Comparison of ENCODE assay signal across 19 cellular contexts in the genomic region with DNA sequence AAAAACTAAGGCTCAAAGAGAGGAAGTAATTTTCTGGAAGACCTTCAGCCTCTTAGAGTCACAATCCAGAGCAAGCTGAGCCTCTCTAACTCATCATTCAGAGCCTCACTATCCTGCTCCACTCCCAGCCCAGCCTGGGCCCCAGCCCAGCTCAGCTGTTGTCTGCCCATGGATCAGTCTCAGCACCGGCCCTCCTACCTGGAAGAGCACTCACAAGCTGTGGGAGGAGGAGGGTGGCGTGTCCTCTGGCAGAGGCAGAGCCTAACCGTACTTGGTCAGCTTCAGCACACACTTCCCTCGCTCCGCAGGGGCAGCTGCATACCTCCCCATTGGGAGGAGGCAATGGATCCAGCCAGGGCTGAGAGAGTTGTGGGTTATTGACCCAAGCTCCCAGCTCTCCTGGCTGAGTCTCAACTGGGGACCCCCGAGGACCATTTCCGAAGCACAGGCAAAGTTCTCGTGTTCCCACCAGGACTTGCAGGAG.
A peak's percentile ranks its signal among the peaks of the same experiment; 100 is the strongest.
DNase-seq lines count a peak whose midpoint lies in the region; ATAC-seq and TF ChIP-seq lines count a peak whose summit lies in the region.
"Had no signal": no experiment of that assay in that cellular context is flagged by ENCODE, and none has a peak within 500 bp of the region (broad histone marks: within the 10 kb centered on the region; RNA-seq: fewer than 3 reads in every experiment).

No MANE protein-coding gene starts in this region.

- H3K27me3 Mint-ChIP-seq in glutamatergic neuron (ENCODE audit: unreplicated experiment) (peaks cover 6% of the 10 kb centered on the region), osteocyte (ENCODE audit: unreplicated experiment) (no peaks in the 10 kb centered on the region)

- no peaks in the 10 kb centered on the region for H3K36me3 ChIP-seq in trophoblast cell (ENCODE audit: control insufficient read depth in 1 of 2, insufficient read depth in 2 of 2, low read length in 2 of 2)
- H3K36me3 ChIP-seq: BLaER1 had no signal

- no peak overlapping the region for H3K9ac ChIP-seq in trophoblast cell (ENCODE audit: low read length)
- H3K9ac ChIP-seq: BLaER1 had no signal

- H3K36me3 Mint-ChIP-seq in glutamatergic neuron (ENCODE audit: unreplicated experiment) (no peaks in the 10 kb centered on the region), osteocyte (ENCODE audit: unreplicated experiment) (no peaks in the 10 kb centered on the region)
- H3K36me3 Mint-ChIP-seq: CD8-positive, alpha-beta memory T cell had no signal

- ATAC-seq in HG03565 (IDR thresholded peaks at IDR 0.05; ENCODE audit: unreplicated experiment) (no peak), HG03439 (IDR thresholded peaks at IDR 0.05; ENCODE audit: unreplicated experiment) (no peak), Right ventricle myocardium inferior (no peak)
- ATAC-seq: HCT116 had no signal

- no peak overlapping the region for H3K23ac ChIP-seq in trophoblast cell (ENCODE audit: low read length)

- H3K27me3 ChIP-seq in trophoblast cell (ENCODE audit: insufficient read depth, low read length), result no peaks in the 10 kb centered on the region
- H3K27me3 ChIP-seq: BLaER1 had no signal

- no peak overlapping the region for H3K4me3 ChIP-seq in trophoblast cell (ENCODE audit: low read depth, low read length)
- H3K4me3 ChIP-seq: BLaER1 had no signal

- H3K18ac ChIP-seq in trophoblast cell (ENCODE audit: low read length), result no peak overlapping the region

- no peaks in the 10 kb centered on the region for H3K79me2 ChIP-seq in trophoblast cell (ENCODE audit: control insufficient read depth, insufficient read depth, low read length, poor library complexity)

- no peaks in the 10 kb centered on the region for H3K4me1 ChIP-seq in trophoblast cell (ENCODE audit: control insufficient read depth in 1 of 2, insufficient read depth in 2 of 2, low read length in 2 of 2)
- H3K4me1 ChIP-seq: BLaER1 had no signal

- no peak overlapping the region for H3K4me2 ChIP-seq in trophoblast cell (ENCODE audit: low read length)
- H3K4me2 ChIP-seq: BLaER1 had no signal

- H4K8ac ChIP-seq in trophoblast cell (ENCODE audit: low read depth, low read length), result no peak overlapping the region

- H3K4ac ChIP-seq in trophoblast cell (ENCODE audit: low read depth, low read length), result no peak overlapping the region

- DNase-seq in DMS 273 (lab: John Stamatoyannopoulos, UW; ENCODE audit: unreplicated experiment) (peak; percentile 47), DMS 273 treated with DMSO at 0.1 percent for 48 hours (lab: John Stamatoyannopoulos, UW) (no peak), glutamatergic neuron (peak; percentile 53), osteocyte (ENCODE audit: extremely low spot score, unreplicated experiment) (peak; percentile 75), trophoblast cell (no peak), Right ventricle myocardium inferior (ENCODE audit: missing footprints) (no peak)
- DNase-seq: CD4-positive, alpha-beta T cell; CD8-positive, alpha-beta memory T cell; DMS153; DND-41; GOT3; H7 had no signal

- no peak overlapping the region for H2BK5ac ChIP-seq in trophoblast cell (ENCODE audit: low read depth, low read length, poor library complexity)

- intact Hi-C loops in Right ventricle myocardium inferior (cut with DNase I), result no loop called here

- no peak overlapping the region for H3K27ac ChIP-seq in trophoblast cell (ENCODE audit: low read depth, low read length)
- H3K27ac ChIP-seq: 22Rv1, BLaER1, C4-2B had no signal

- H3K27ac Mint-ChIP-seq in glutamatergic neuron (ENCODE audit: unreplicated experiment) (no peak overlapping the region), osteocyte (ENCODE audit: unreplicated experiment) (no peak overlapping the region)
- H3K27ac Mint-ChIP-seq: B cell; CD4-positive, alpha-beta T cell; CD8-positive, alpha-beta memory T cell had no signal

- H3K4me3 Mint-ChIP-seq in glutamatergic neuron (ENCODE audit: unreplicated experiment) (no peak overlapping the region), osteocyte (ENCODE audit: unreplicated experiment) (no peak overlapping the region)
- H3K4me3 Mint-ChIP-seq: B cell; CD4-positive, alpha-beta T cell; CD8-positive, alpha-beta memory T cell had no signal

- H4K12ac ChIP-seq in trophoblast cell (ENCODE audit: low read depth, low read length), result no peak overlapping the region

- H2AFZ ChIP-seq in trophoblast cell (ENCODE audit: insufficient read depth, low read length, poor library complexity), result no peak overlapping the region

- H2AK5ac ChIP-seq in trophoblast cell (ENCODE audit: low read length), result no peak overlapping the region

- no peak overlapping the region for H2BK12ac ChIP-seq in trophoblast cell (ENCODE audit: low read length)

- H2BK120ac ChIP-seq in trophoblast cell (ENCODE audit: insufficient read depth, low read length, poor library complexity), result no peak overlapping the region

- H4K91ac ChIP-seq in trophoblast cell (ENCODE audit: low read depth, low read length), result no peak overlapping the region

- WGBS in trophoblast cell (ENCODE audit: extremely low coverage, insufficient coverage, insufficient read length), result no CpG with 5 or more reads among the region's 8 CpGs

- H3K9me3 ChIP-seq in trophoblast cell (ENCODE audit: insufficient read depth, low read depth, low read length), result peaks cover 2% of the 10 kb centered on the region
- H3K9me3 ChIP-seq: BLaER1 had no signal

- H3K4me1 Mint-ChIP-seq in glutamatergic neuron (ENCODE audit: low read depth, unreplicated experiment) (peaks cover 4% of the 10 kb centered on the region), osteocyte (ENCODE audit: unreplicated experiment) (no peaks in the 10 kb centered on the region)
- H3K4me1 Mint-ChIP-seq: B cell; CD8-positive, alpha-beta memory T cell had no signal

- H3K9me3 Mint-ChIP-seq in glutamatergic neuron (ENCODE audit: unreplicated experiment) (peaks cover 1% of the 10 kb centered on the region), osteocyte (ENCODE audit: unreplicated experiment) (peaks cover 8% of the 10 kb centered on the region)

- TF ChIP-seq CTCF in glutamatergic neuron (IDR thresholded peaks at IDR 0.05; ENCODE audit: partially characterized antibody, unreplicated experiment), result no peak
- no peak for TF ChIP-seq CTCF in osteocyte (IDR thresholded peaks at IDR 0.05)

- no peak overlapping the region for H3K14ac ChIP-seq in trophoblast cell (ENCODE audit: low read length)

- H3K79me1 ChIP-seq in trophoblast cell (ENCODE audit: low read length), result no peaks in the 10 kb centered on the region

Comparison
In these comparisons a context has a peak if more than half of its experiments do, and no peak if none do; other contexts are left out.
1. DNase-seq: peak in DMS 273 (single experiment), glutamatergic neuron (single experiment) and osteocyte (single experiment); none in DMS 273 treated with DMSO at 0.1 percent for 48 hours (single experiment), trophoblast cell (0 of 2) and Right ventricle myocardium inferior (single experiment).